Comparison of ENCODE assay signal across 8 cellular contexts in the genomic region with DNA sequence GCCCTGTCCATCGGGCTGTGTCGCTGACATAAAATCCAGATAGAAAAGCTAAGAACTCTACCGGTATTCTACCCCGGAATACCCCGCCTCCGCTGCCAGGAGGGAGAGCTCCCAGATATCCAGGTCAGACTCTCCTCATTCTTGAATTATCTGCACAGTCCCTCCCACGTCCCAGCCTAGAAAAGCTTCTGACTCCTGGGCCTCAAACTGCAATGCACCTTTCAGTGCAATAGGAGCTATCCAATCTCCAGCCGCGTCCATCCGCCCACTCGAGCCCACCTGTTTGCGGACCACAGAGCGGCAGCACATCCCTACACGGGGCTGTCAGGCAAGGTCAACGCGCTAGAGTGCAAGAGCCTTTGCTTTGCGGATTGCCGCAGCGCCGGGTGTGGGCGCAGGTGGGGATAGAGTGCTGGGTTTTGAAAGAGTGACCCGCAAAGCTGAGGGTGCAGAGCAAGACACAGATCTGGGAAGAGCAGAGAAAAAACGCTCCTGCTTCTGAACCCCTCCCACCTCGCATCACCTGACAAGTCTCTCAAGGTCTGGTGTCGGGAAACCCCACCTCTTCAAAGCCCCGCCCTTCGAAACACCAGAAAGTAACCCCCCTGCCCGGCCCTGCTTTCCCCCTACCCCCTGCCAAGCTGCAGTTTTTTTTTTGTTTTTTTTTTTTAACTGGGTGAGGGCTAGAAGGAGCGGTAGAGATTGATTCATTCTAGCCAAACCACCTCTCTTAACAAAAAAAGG. TPM values are rescaled to one million over a fixed set of nuclear protein-coding genes. Genes with fewer than 3 reads are reported as not detected.
DNase-seq lines count a peak whose midpoint lies in the region; ATAC-seq and TF ChIP-seq lines count a peak whose summit lies in the region.

No MANE protein-coding gene starts in this region.

- peak overlapping the region; percentile 95 for H3K27ac Mint-ChIP-seq in activated CD8-positive, alpha-beta T cell treated with anti-CD3 and anti-CD28 coated beads for 36 hours

- H3K9me3 Mint-ChIP-seq in activated CD8-positive, alpha-beta T cell treated with anti-CD3 and anti-CD28 coated beads for 36 hours, result no peaks in the 10 kb centered on the region

- POLR2A ChIA-PET in activated CD8-positive, alpha-beta T cell treated with anti-CD3 and anti-CD28 coated beads for 36 hours (lab: Charles Lee), result interaction anchor here (0.8 to 8.3 kb wide), 11 partner anchors 8 to 309 kb away, joined by 3 to 102 read pairs (median 7); partner anchors contain the start of genes B3GALT4, ITPR3, PFDN6 and RGL2

- no peaks in the 10 kb centered on the region for H3K27me3 Mint-ChIP-seq in activated CD8-positive, alpha-beta T cell treated with anti-CD3 and anti-CD28 coated beads for 36 hours

- ATAC-seq in HG03159 (IDR thresholded peaks at IDR 0.05; ENCODE audit: unreplicated experiment), result peak; percentile 35
- peak; percentile 25 for ATAC-seq in activated CD8-positive, alpha-beta T cell treated with anti-CD3 and anti-CD28 coated beads for 36 hours

- CTCF ChIA-PET in activated CD8-positive, alpha-beta T cell treated with anti-CD3 and anti-CD28 coated beads for 36 hours (lab: Charles Lee), result interaction anchor here (0.8 to 4.1 kb wide), 8 partner anchors 11 to 41 kb away, joined by 3 to 18 read pairs (median 4); partner anchors contain the start of genes B3GALT4, RGL2, RPS18 and VPS52

- H3K4me1 Mint-ChIP-seq in activated CD8-positive, alpha-beta T cell treated with anti-CD3 and anti-CD28 coated beads for 36 hours (ENCODE audit: low read depth), result peaks cover 56% of the 10 kb centered on the region

- H3K36me3 Mint-ChIP-seq in activated CD8-positive, alpha-beta T cell treated with anti-CD3 and anti-CD28 coated beads for 36 hours (ENCODE audit: low read depth), result peaks cover 48% of the 10 kb centered on the region

- peaks cover 14% of the 10 kb centered on the region for H3K4me1 ChIP-seq in ectodermal cell (ENCODE audit: control insufficient read depth, insufficient read depth, low read length)

- H3K27me3 ChIP-seq in ectodermal cell (ENCODE audit: control insufficient read depth, insufficient read depth, low read length, poor library complexity, severe bottlenecking), result peaks cover 17% of the 10 kb centered on the region

- no peaks in the 10 kb centered on the region for H3K9me3 ChIP-seq in ectodermal cell (ENCODE audit: control insufficient read depth, low read length)

- H3K4me3 ChIP-seq in ectodermal cell (ENCODE audit: insufficient read depth, low read depth, low read length), result peak overlapping the region; percentile 66

- no peak for TF ChIP-seq CTCF in activated CD8-positive, alpha-beta T cell treated with anti-CD3 and anti-CD28 coated beads for 36 hours (IDR thresholded peaks at IDR 0.05)

- intact Hi-C loops in activated CD8-positive, alpha-beta T cell treated with anti-CD3 and anti-CD28 coated beads for 36 hours (cut with micrococcal nuclease), result no loop called here

- H3K36me3 ChIP-seq in ectodermal cell (ENCODE audit: control insufficient read depth, insufficient read depth, low read length), result no peaks in the 10 kb centered on the region

- DNase-seq in DMS53 treated with DMSO at 0.1 percent for 48 hours (lab: John Stamatoyannopoulos, UW; ENCODE audit: unreplicated experiment) (peak; percentile 42), NCI-H748 treated with DMSO at 0.1 percent for 48 hours (lab: John Stamatoyannopoulos, UW) (peak; percentile 89), lung microvascular endothelial cell (ENCODE audit: low read depth in 2 of 2) (peak; percentile 45 to 73), GOT3 (lab: John Stamatoyannopoulos, UW) (no peak)
- peak; percentile 93 for DNase-seq in activated CD8-positive, alpha-beta T cell treated with anti-CD3 and anti-CD28 coated beads for 36 hours
- peak; percentile 56 to 74 (median 66) for DNase-seq in stimulated activated CD4-positive, alpha-beta T cell treated with anti-CD3 and anti-CD28 coated beads, TNF-alpha, amount 100 ng/mL, for 4 hours (ENCODE audit: low read depth in 3 of 3)

- 6 to 7% methylated on average over 28 to 29 of the region's 29 CpGs for WGBS in ectodermal cell, 2 experiments

- no peak overlapping the region for H3K27ac ChIP-seq in ectodermal cell (ENCODE audit: insufficient read depth, low read depth, low read length, poor library complexity, severe bottlenecking)

- peak overlapping the region; percentile 97 for H3K4me3 Mint-ChIP-seq in activated CD8-positive, alpha-beta T cell treated with anti-CD3 and anti-CD28 coated beads for 36 hours

RNA-seq across cellular contexts. Expression of gene TAPBP, which starts 1.3 kb away (rescaled TPM):
- 100 to 1,000 TPM; 179 to 183 TPM for total RNA-seq in activated CD8-positive, alpha-beta T cell treated with anti-CD3 and anti-CD28 coated beads for 36 hours
- polyA plus RNA-seq in ectodermal cell (2013, experiment 1 of 4), result 20.4 TPM
- polyA plus RNA-seq in ectodermal cell (2013, experiment 2 of 4), result 21.0 TPM
- 15.2 TPM for polyA plus RNA-seq in ectodermal cell (2013, experiment 3 of 4)
- 15.8 TPM for polyA plus RNA-seq in ectodermal cell (2013, experiment 4 of 4)
- 46.9 and 57.7 TPM in 2 replicates for total RNA-seq in lung microvascular endothelial cell

RNA-seq across cellular contexts. Expression of gene ZBTB22, which starts 5.0 kb away (rescaled TPM):
- total RNA-seq in activated CD8-positive, alpha-beta T cell treated with anti-CD3 and anti-CD28 coated beads for 36 hours, result 1 to 10 TPM; 7.2 to 7.5 TPM
- 25.4 TPM for polyA plus RNA-seq in ectodermal cell (2013, experiment 1 of 4)
- 23.9 TPM for polyA plus RNA-seq in ectodermal cell (2013, experiment 2 of 4)
- 20.7 TPM for polyA plus RNA-seq in ectodermal cell (2013, experiment 3 of 4)
- polyA plus RNA-seq in ectodermal cell (2013, experiment 4 of 4), result 28.1 TPM
- total RNA-seq in lung microvascular endothelial cell, result 11.3 and 20.0 TPM in 2 replicates

RNA-seq across cellular contexts. Expression of gene DAXX, which starts 10.2 kb away (rescaled TPM):
- total RNA-seq in activated CD8-positive, alpha-beta T cell treated with anti-CD3 and anti-CD28 coated beads for 36 hours, result 10 to 100 TPM; 59.8 to 72.4 TPM
- 72.4 TPM for polyA plus RNA-seq in ectodermal cell (2013, experiment 1 of 4)
- polyA plus RNA-seq in ectodermal cell (2013, experiment 2 of 4), result 71.6 TPM
- polyA plus RNA-seq in ectodermal cell (2013, experiment 3 of 4), result 52.7 TPM
- polyA plus RNA-seq in ectodermal cell (2013, experiment 4 of 4), result 60.8 TPM
- total RNA-seq in lung microvascular endothelial cell, result 29.2 and 35.9 TPM in 2 replicates

RNA-seq across cellular contexts. Expression of gene RGL2, which starts 13.8 kb away (rescaled TPM):
- 10 to 100 TPM; 24.2 to 24.3 TPM for total RNA-seq in activated CD8-positive, alpha-beta T cell treated with anti-CD3 and anti-CD28 coated beads for 36 hours
- 67.4 TPM for polyA plus RNA-seq in ectodermal cell (2013, experiment 1 of 4)
- polyA plus RNA-seq in ectodermal cell (2013, experiment 2 of 4), result 69.1 TPM
- polyA plus RNA-seq in ectodermal cell (2013, experiment 3 of 4), result 52.0 TPM
- polyA plus RNA-seq in ectodermal cell (2013, experiment 4 of 4), result 65.9 TPM
- total RNA-seq in lung microvascular endothelial cell, result 31.8 and 53.0 TPM in 2 replicates

RNA-seq across cellular contexts. Expression of gene PFDN6, which starts 23.1 kb away (rescaled TPM):
- total RNA-seq in activated CD8-positive, alpha-beta T cell treated with anti-CD3 and anti-CD28 coated beads for 36 hours, result 10 to 100 TPM; 78.1 to 92.3 TPM
- polyA plus RNA-seq in ectodermal cell (2013, experiment 1 of 4), result 73.2 TPM
- polyA plus RNA-seq in ectodermal cell (2013, experiment 2 of 4), result 69.5 TPM
- polyA plus RNA-seq in ectodermal cell (2013, experiment 3 of 4), result 80.8 TPM
- polyA plus RNA-seq in ectodermal cell (2013, experiment 4 of 4), result 88.7 TPM
- 30.3 and 34.1 TPM in 2 replicates for total RNA-seq in lung microvascular endothelial cell
